27 cellular contexts compared by ENCODE assay signal in genomic region chr17:11612956-11613355, GRCh38. TPM values are rescaled to one million over a fixed set of nuclear protein-coding genes. Genes with fewer than 3 reads are reported as not detected.
"Had no signal": no experiment of that assay in that cellular context is flagged by ENCODE, and none has a peak within 500 bp of the region (broad histone marks: within the 10 kb centered on the region; RNA-seq: fewer than 3 reads in every experiment).

No MANE protein-coding gene starts in this region.

- H3K4me1 ChIP-seq: colonic mucosa, gastrocnemius medialis, left lung, lower lobe of right lung had no signal

- FAIRE-seq: endometrium, islet of Langerhans, keratinocyte had no signal

- H3K36me3 ChIP-seq: colonic mucosa, esophagus squamous epithelium, gastrocnemius medialis, heart right ventricle, left lung, lower lobe of right lung had no signal

- DNase-seq: colonic mucosa; cortex of kidney; effector CD8-positive, alpha-beta T cell; effector memory CD8-positive, alpha-beta T cell; endodermal cell; erythroblast; esophagus squamous epithelium; foreskin fibroblast; foreskin melanocyte; gastrocnemius medialis; head of caudate nucleus; heart right ventricle; hippocampal formation; left cardiac atrium; left lung; left ventricle myocardium superior; lower lobe of right lung; mesenchymal stem cell; mucosa of descending colon; naive B cell had no signal

- H3K4me3 ChIP-seq: colonic mucosa, esophagus squamous epithelium, gastrocnemius medialis, heart right ventricle, left lung, lower lobe of right lung, mucosa of descending colon had no signal

- H3K27ac ChIP-seq: colonic mucosa, epithelial cell of prostate, esophagus squamous epithelium, gastrocnemius medialis, heart right ventricle, left lung, lower lobe of right lung had no signal

- H3K9me3 ChIP-seq: colonic mucosa, esophagus squamous epithelium, gastrocnemius medialis, heart right ventricle, left lung, lower lobe of right lung, mucosa of descending colon had no signal

- H3K27me3 ChIP-seq: colonic mucosa, esophagus squamous epithelium, gastrocnemius medialis, left lung had no signal

RNA-seq across cellular contexts. Expression of gene DNAH9, which starts 14.7 kb away (rescaled TPM):
- total RNA-seq: gastrocnemius medialis, glomerular endothelial cell, lung microvascular endothelial cell, myocyte had no signal
